Comparison of ENCODE assay signal across 24 cellular contexts in genomic region chr9:108724122-108724521, GRCh38.
"Had no signal": no experiment of that assay in that cellular context is flagged by ENCODE, and none has a peak within 500 bp of the region (broad histone marks: within the 10 kb centered on the region; RNA-seq: fewer than 3 reads in every experiment).

No MANE protein-coding gene starts in this region.

- H3K4me1 ChIP-seq: colonic mucosa, esophagus muscularis mucosa, gastrocnemius medialis, left lung, lower lobe of right lung had no signal

- ATAC-seq: effector memory CD8-positive, alpha-beta T cell; gastrocnemius medialis; heart right ventricle; left cardiac atrium; left lung; left ventricle myocardium superior; lower lobe of right lung; mucosa of descending colon; naive thymus-derived CD8-positive, alpha-beta T cell had no signal

- FAIRE-seq: endometrium, islet of Langerhans, keratinocyte had no signal

- DNase-seq: colonic mucosa; cortex of kidney; effector CD8-positive, alpha-beta T cell; effector memory CD8-positive, alpha-beta T cell; endodermal cell; erythroblast; foreskin melanocyte; gastrocnemius medialis; glutamatergic neuron; head of caudate nucleus; heart right ventricle; hippocampal formation; left cardiac atrium; left lung; left ventricle myocardium superior; lower lobe of right lung; mesenchymal stem cell; mucosa of descending colon; naive B cell; naive thymus-derived CD8-positive, alpha-beta T cell had no signal

- H3K4me3 ChIP-seq: colonic mucosa, esophagus muscularis mucosa, gastrocnemius medialis, heart right ventricle, left lung, lower lobe of right lung, mucosa of descending colon had no signal

- H3K27ac ChIP-seq: colonic mucosa, esophagus muscularis mucosa, gastrocnemius medialis, heart right ventricle, left lung, lower lobe of right lung had no signal

- H3K36me3 ChIP-seq: colonic mucosa, esophagus muscularis mucosa, gastrocnemius medialis, heart right ventricle, left lung, lower lobe of right lung had no signal

- H3K27me3 ChIP-seq: colonic mucosa, esophagus muscularis mucosa, gastrocnemius medialis, heart right ventricle, left lung had no signal

- H3K9me3 ChIP-seq: colonic mucosa, esophagus muscularis mucosa, gastrocnemius medialis, heart right ventricle, left lung, lower lobe of right lung, mucosa of descending colon had no signal
